ENCODE assay signal across 8 cellular contexts in genomic region chr17:41648411-41649195, GRCh38. TPM values are rescaled to one million over a fixed set of nuclear protein-coding genes. Genes with fewer than 3 reads are reported as not detected.
A peak's percentile ranks its signal among the peaks of the same experiment; 100 is the strongest.
DNase-seq lines count a peak whose midpoint lies in the region; ATAC-seq and TF ChIP-seq lines count a peak whose summit lies in the region.

No MANE protein-coding gene starts in this region.

- POLR2A ChIA-PET in activated naive CD8-positive, alpha-beta T cell treated with anti-CD3 and anti-CD28 coated beads, Interleukin-2, amount 10 ng/mL, durations not matched to agents 7 days and 5 days (lab: Charles Lee), result interaction anchor here (0.7 to 3.9 kb wide), 5 partner anchors 14 to 99 kb away, joined by 4 to 21 read pairs (median 4); partner anchors contain the start of gene EIF1

- H3K4me1 ChIP-seq in ACC112 (ENCODE audit: control insufficient read depth, insufficient read depth, low read length, unreplicated experiment) (peaks cover 6% of the 10 kb centered on the region), cardiac muscle cell (ENCODE audit: low read depth) (no peaks in the 10 kb centered on the region), trophoblast cell (ENCODE audit: control insufficient read depth in 1 of 2, insufficient read depth in 2 of 2, low read length in 2 of 2) (peaks cover 16% of the 10 kb centered on the region in 2 experiments), thyroid gland (peaks cover 26 to 38% of the 10 kb centered on the region in 2 donors)

- peak overlapping the region; percentile 27 for H3K4ac ChIP-seq in trophoblast cell (ENCODE audit: low read depth, low read length)

- peaks cover 8% of the 10 kb centered on the region for H3K4me1 Mint-ChIP-seq in activated naive CD8-positive, alpha-beta T cell treated with anti-CD3 and anti-CD28 coated beads, Interleukin-2, amount 10 ng/mL, durations not matched to agents 7 days and 5 days

- H2AFZ ChIP-seq in ACC112 (ENCODE audit: low read length, unreplicated experiment), result peak overlapping the region; percentile 54
- H2AFZ ChIP-seq in trophoblast cell (ENCODE audit: insufficient read depth, low read length, poor library complexity), result peak overlapping the region; percentile 65

- H3K36me3 Mint-ChIP-seq in activated naive CD8-positive, alpha-beta T cell treated with anti-CD3 and anti-CD28 coated beads, Interleukin-2, amount 10 ng/mL, durations not matched to agents 7 days and 5 days, result no peaks in the 10 kb centered on the region

- H3K4me3 ChIP-seq in ACC112 (ENCODE audit: low read depth, low read length), result peak overlapping the region; percentile 74
- H3K4me3 ChIP-seq in cardiac muscle cell, result no peak overlapping the region
- no peak overlapping the region for H3K4me3 ChIP-seq in trophoblast cell (ENCODE audit: low read depth, low read length)
- H3K4me3 ChIP-seq in thyroid gland (replicated peaks in 1 of 3), result peak overlapping the region in 1 of 3 donors; percentile 12

- peaks cover 2% of the 10 kb centered on the region for H3K27me3 Mint-ChIP-seq in activated naive CD8-positive, alpha-beta T cell treated with anti-CD3 and anti-CD28 coated beads, Interleukin-2, amount 10 ng/mL, durations not matched to agents 7 days and 5 days

- DNase-seq in GM19240 (ENCODE audit: insufficient read length, low spot score) (peak; percentile 95), NCI-H1092 treated with DMSO at 0.1 percent for 48 hours (lab: John Stamatoyannopoulos, UW) (peak; percentile 44), SW480 (ENCODE audit: low spot score) (peak; percentile 82), cardiac muscle cell (ENCODE audit: low read depth in 1 of 2, low spot score in 1 of 2) (peak; percentile 89), trophoblast cell (peak; percentile 81 to 91), thyroid gland (peak; percentile 87 to 91)
- peak; percentile 93 for DNase-seq in activated naive CD8-positive, alpha-beta T cell treated with anti-CD3 and anti-CD28 coated beads, Interleukin-2, amount 10 ng/mL, durations not matched to agents 7 days and 5 days

- no CpG with 5 or more reads among the region's 39 CpGs for WGBS in trophoblast cell (ENCODE audit: extremely low coverage, insufficient coverage, insufficient read length)
- 6 to 8% methylated on average over 29 to 34 of the region's 39 CpGs for WGBS in thyroid gland, 2 donors

- peak overlapping the region; percentile 15 for H2BK5ac ChIP-seq in trophoblast cell (ENCODE audit: low read depth, low read length, poor library complexity)

- H2BK12ac ChIP-seq in trophoblast cell (ENCODE audit: low read length), result peak overlapping the region; percentile 55

- peak overlapping the region; percentile 69 for H3K4me2 ChIP-seq in trophoblast cell (ENCODE audit: low read length)

- H3K23ac ChIP-seq in trophoblast cell (ENCODE audit: low read length), result no peak overlapping the region

- H3K36me3 ChIP-seq in ACC112 (ENCODE audit: insufficient read depth, low read length), result no peaks in the 10 kb centered on the region
- no peaks in the 10 kb centered on the region for H3K36me3 ChIP-seq in cardiac muscle cell
- no peaks in the 10 kb centered on the region for H3K36me3 ChIP-seq in trophoblast cell (ENCODE audit: control insufficient read depth in 1 of 2, insufficient read depth in 2 of 2, low read length in 2 of 2)
- H3K36me3 ChIP-seq in thyroid gland, result no peaks in the 10 kb centered on the region

- peaks cover 15% of the 10 kb centered on the region for H3K79me1 ChIP-seq in trophoblast cell (ENCODE audit: low read length)

- intact Hi-C loops in thyroid gland (cut with DNase I), result loop anchor here (5.0 kb wide), 2 partner anchors 101 to 741 kb away; no protein-coding TSS in a partner anchor

- peak overlapping the region; percentile 65 for H2BK120ac ChIP-seq in trophoblast cell (ENCODE audit: insufficient read depth, low read length, poor library complexity)

- H4K8ac ChIP-seq in trophoblast cell (ENCODE audit: low read depth, low read length), result peak overlapping the region; percentile 56

- H3K79me2 ChIP-seq in ACC112 (ENCODE audit: control insufficient read depth, insufficient read depth, low read length, unreplicated experiment) (no peaks in the 10 kb centered on the region), trophoblast cell (ENCODE audit: control insufficient read depth, insufficient read depth, low read length, poor library complexity) (peaks cover 3% of the 10 kb centered on the region)

- TF ChIP-seq CTCF in cardiac muscle cell (IDR thresholded peaks at IDR 0.05; ENCODE audit: low read depth, low read length), result peak; percentile 99
- peak; percentile 81 to 97 (median 94) for TF ChIP-seq CTCF in thyroid gland (IDR thresholded peaks at IDR 0.05)

- peak in 1 of 2 donors; percentile 8 for TF ChIP-seq POLR2A in thyroid gland (IDR thresholded peaks at IDR 0.05)

- no peak overlapping the region for H2AK5ac ChIP-seq in trophoblast cell (ENCODE audit: low read length)

- H3K27me3 ChIP-seq in ACC112 (ENCODE audit: insufficient read depth, low read length), result no peaks in the 10 kb centered on the region
- no peaks in the 10 kb centered on the region for H3K27me3 ChIP-seq in cardiac muscle cell
- no peaks in the 10 kb centered on the region for H3K27me3 ChIP-seq in trophoblast cell (ENCODE audit: insufficient read depth, low read length)
- no peaks in the 10 kb centered on the region for H3K27me3 ChIP-seq in thyroid gland

- H3K4me3 Mint-ChIP-seq in activated naive CD8-positive, alpha-beta T cell treated with anti-CD3 and anti-CD28 coated beads, Interleukin-2, amount 10 ng/mL, durations not matched to agents 7 days and 5 days, result peak overlapping the region; percentile 79

- peak overlapping the region; percentile 72 for H3K27ac Mint-ChIP-seq in activated naive CD8-positive, alpha-beta T cell treated with anti-CD3 and anti-CD28 coated beads, Interleukin-2, amount 10 ng/mL, durations not matched to agents 7 days and 5 days

- peak; percentile 81 for ATAC-seq in activated naive CD8-positive, alpha-beta T cell treated with anti-CD3 and anti-CD28 coated beads, Interleukin-2, amount 10 ng/mL, durations not matched to agents 7 days and 5 days (ENCODE audit: low read depth)

- H4K12ac ChIP-seq in trophoblast cell (ENCODE audit: low read depth, low read length), result no peak overlapping the region

- H3K9me3 ChIP-seq in cardiac muscle cell (ENCODE audit: low read depth), result no peaks in the 10 kb centered on the region
- peaks cover 2% of the 10 kb centered on the region for H3K9me3 ChIP-seq in trophoblast cell (ENCODE audit: insufficient read depth, low read depth, low read length)
- H3K9me3 ChIP-seq in thyroid gland, result no peaks in the 10 kb centered on the region

- H3K18ac ChIP-seq in trophoblast cell (ENCODE audit: low read length), result peak overlapping the region; percentile 32

- H4K91ac ChIP-seq in trophoblast cell (ENCODE audit: low read depth, low read length), result peak overlapping the region; percentile 58

- H3K27ac ChIP-seq in ACC112 (ENCODE audit: low read depth, low read length) (no peak overlapping the region), cardiac muscle cell (no peak overlapping the region), trophoblast cell (ENCODE audit: low read depth, low read length) (no peak overlapping the region), thyroid gland (peak overlapping the region; percentile 24 to 64 (median 42))

- no peaks in the 10 kb centered on the region for H3K9me3 Mint-ChIP-seq in activated naive CD8-positive, alpha-beta T cell treated with anti-CD3 and anti-CD28 coated beads, Interleukin-2, amount 10 ng/mL, durations not matched to agents 7 days and 5 days

- peak overlapping the region; percentile 69 for H3K14ac ChIP-seq in trophoblast cell (ENCODE audit: low read length)

- peak overlapping the region; percentile 54 for H3K9ac ChIP-seq in trophoblast cell (ENCODE audit: low read length)

RNA-seq across cellular contexts. Expression of gene KRT17, which starts 24.2 kb away (rescaled TPM):
- total RNA-seq in activated naive CD8-positive, alpha-beta T cell treated with anti-CD3 and anti-CD28 coated beads, Interleukin-2, amount 10 ng/mL, durations not matched to agents 7 days and 5 days, result not detected
- not detected in 2 replicates for total RNA-seq in cardiac muscle cell
- 1.2 TPM in 1 of 2 replicates, not detected in the other for polyA plus RNA-seq in cardiac muscle cell
- 145 and 161 TPM in 2 replicates for polyA plus RNA-seq in trophoblast cell (2013)
- under 1 TPM in 1 of 4 donors, not detected in 3; 0.56 TPM for total RNA-seq in thyroid gland

RNA-seq across cellular contexts. Expression of gene KRT16, which starts 36.0 kb away (rescaled TPM):
- not detected for total RNA-seq in activated naive CD8-positive, alpha-beta T cell treated with anti-CD3 and anti-CD28 coated beads, Interleukin-2, amount 10 ng/mL, durations not matched to agents 7 days and 5 days
- total RNA-seq in cardiac muscle cell (not detected in 2 replicates), thyroid gland (1 to 10 TPM in 2 of 4 donors, not detected in 2; 1.3 to 2.0 TPM)
- polyA plus RNA-seq in cardiac muscle cell, result 0.16 TPM in 1 of 2 replicates, not detected in the other
- polyA plus RNA-seq in trophoblast cell (2013), result 7.9 and 8.4 TPM in 2 replicates

RNA-seq across cellular contexts. Expression of gene EIF1, which starts 40.1 kb away (rescaled TPM):
- total RNA-seq in activated naive CD8-positive, alpha-beta T cell treated with anti-CD3 and anti-CD28 coated beads, Interleukin-2, amount 10 ng/mL, durations not matched to agents 7 days and 5 days, result 100 to 1,000 TPM; 682 to 723 TPM
- 153 and 285 TPM in 2 replicates for total RNA-seq in cardiac muscle cell
- 726 and 784 TPM in 2 replicates for polyA plus RNA-seq in cardiac muscle cell
- polyA plus RNA-seq in trophoblast cell (2013), result 905 and 911 TPM in 2 replicates
- 100 to 1,000 TPM; 119 to 171 (median 145) TPM for total RNA-seq in thyroid gland

Comparison
In these comparisons a context has a peak if more than half of its experiments do, and no peak if none do; other contexts are left out.
1. H3K27ac ChIP-seq: peak in thyroid gland (3 of 3); none in ACC112 (single experiment), cardiac muscle cell (single experiment) and trophoblast cell (single experiment).
2. DNase-seq: peak in every context shown above with its lines; median percentile 95 in GM19240; 93 in activated naive CD8-positive, alpha-beta T cell treated with anti-CD3 and anti-CD28 coated beads, Interleukin-2, amount 10 ng/mL, durations not matched to agents 7 days and 5 days; 89 in cardiac muscle cell; 89 in thyroid gland; 86 in trophoblast cell; 82 in SW480; 44 in NCI-H1092 treated with DMSO at 0.1 percent for 48 hours.